16 cellular contexts compared by ENCODE assay signal in genomic region chr6:43853066-43853650, GRCh38.
"Had no signal": no experiment of that assay in that cellular context is flagged by ENCODE, and none has a peak within 500 bp of the region (broad histone marks: within the 10 kb centered on the region; RNA-seq: fewer than 3 reads in every experiment).

No MANE protein-coding gene starts in this region.

- DNase-seq: activated CD4-positive, alpha-beta T cell treated with anti-CD3 and anti-CD28 coated beads, Interleukin-2, amount 50 U/mL, for 1 hour; activated CD8-positive, alpha-beta memory T cell treated with anti-CD3 and anti-CD28 coated beads for 24 hours; activated naive CD8-positive, alpha-beta T cell treated with anti-CD3 and anti-CD28 coated beads for 36 hours; brain microvascular endothelial cell; gastrocnemius medialis; heart left ventricle; immature natural killer cell; mammary epithelial cell; naive B cell; sigmoid colon; stimulated activated CD4-positive, alpha-beta T cell treated with anti-CD3 and anti-CD28 coated beads, Interleukin-2, amount 100 ng/mL, for 24 hours; stomach; T-helper 9 cell; testis had no signal

- ATAC-seq: gastrocnemius medialis, heart left ventricle had no signal

- H3K4me3 ChIP-seq: gastrocnemius medialis, heart left ventricle, neural progenitor cell, sigmoid colon, stomach, testis had no signal

- H3K4me1 ChIP-seq: gastrocnemius medialis, heart left ventricle, testis had no signal

- H3K9me3 ChIP-seq: gastrocnemius medialis, heart left ventricle, sigmoid colon, stomach, testis had no signal

- H3K27me3 ChIP-seq: brain microvascular endothelial cell, gastrocnemius medialis, heart left ventricle, neural progenitor cell, sigmoid colon, stomach, testis had no signal

- H3K36me3 ChIP-seq: brain microvascular endothelial cell, gastrocnemius medialis, heart left ventricle, neural progenitor cell, sigmoid colon, stomach had no signal

- H3K27ac ChIP-seq: brain microvascular endothelial cell, epithelial cell of prostate, gastrocnemius medialis, heart left ventricle, neural progenitor cell, sigmoid colon, stomach, testis had no signal
